In the genomic region with DNA sequence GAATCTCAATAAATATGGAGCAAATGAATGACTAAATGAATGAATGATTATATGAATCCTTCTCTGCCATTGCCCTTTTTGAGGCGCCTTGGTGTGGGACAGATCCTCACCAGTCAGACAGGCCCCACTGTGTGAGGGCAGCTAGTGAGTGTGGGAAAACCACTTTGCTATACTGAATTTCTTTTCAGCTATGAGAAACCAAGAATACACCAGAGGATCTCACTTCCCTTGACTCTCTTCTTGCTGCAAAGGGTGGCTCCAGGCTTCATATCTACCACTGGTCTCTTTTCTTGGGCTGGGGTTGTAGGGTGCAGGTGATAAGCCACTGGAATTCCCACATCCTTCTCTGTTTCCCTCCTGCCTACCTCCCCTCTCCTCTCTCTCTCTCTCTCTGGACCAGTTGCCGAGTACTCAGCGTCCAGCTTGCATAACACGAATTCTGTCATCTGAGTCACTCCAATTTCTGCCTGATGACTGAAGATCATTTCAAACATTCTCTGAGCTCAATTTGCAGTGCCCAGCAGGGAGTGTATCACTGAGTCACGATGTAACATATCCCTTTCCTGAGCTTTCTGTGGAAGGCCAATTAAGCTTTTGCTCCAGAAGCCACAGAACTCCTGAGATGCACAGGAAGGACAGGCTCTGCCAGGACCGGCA, we compare ENCODE assay signal across 12 cellular contexts.
DNase-seq lines count a peak whose midpoint lies in the region; ATAC-seq and TF ChIP-seq lines count a peak whose summit lies in the region.
"Had no signal": no experiment of that assay in that cellular context is flagged by ENCODE, and none has a peak within 500 bp of the region (broad histone marks: within the 10 kb centered on the region; RNA-seq: fewer than 3 reads in every experiment).

No MANE protein-coding gene starts in this region.

- in situ Hi-C loops in astrocyte of the cerebellum (cut with HindIII; ENCODE audit: low sequenced_read_pairs): no loop called here

- H3K27me3 ChIP-seq in HCT116 (ENCODE audit: insufficient read depth, low read length): 0 out of 2 replicates have a peak, but pooled peaks cover under 1% of the 10 kb centered on the region
- no peaks in the 10 kb centered on the region for H3K27me3 ChIP-seq in left ventricle myocardium inferior (ENCODE audit: low read depth)
- no peaks in the 10 kb centered on the region for H3K27me3 ChIP-seq in GM23338 (ENCODE audit: insufficient read depth)
- H3K27me3 ChIP-seq: gastroesophageal sphincter, upper lobe of left lung had no signal

- H3K4me1 Mint-ChIP-seq in GM23338 (no peaks in the 10 kb centered on the region), CD14-positive monocyte (no peaks in the 10 kb centered on the region)

- TF ChIP-seq RAD21 in HCT116 (IDR thresholded peaks at IDR 0.05; ENCODE audit: low read depth): no peak

- CTCF ChIA-PET in HCT116 (lab: Charles Lee): no interaction called here

- intact Hi-C loops in HCT116 (cut with micrococcal nuclease): no loop called here
- intact Hi-C loops in left ventricle myocardium inferior (cut with micrococcal nuclease): no loop called here
- intact Hi-C loops in CD14-positive monocyte (cut with micrococcal nuclease): no loop called here

- no peaks in the 10 kb centered on the region for H3K79me2 ChIP-seq in HCT116 (ENCODE audit: insufficient read depth, low read length)
- no peaks in the 10 kb centered on the region for H3K79me2 ChIP-seq in GM23338 (replicated peaks; ENCODE audit: insufficient read depth)
- H3K79me2 ChIP-seq: parathyroid adenoma had no signal

- no peaks in the 10 kb centered on the region for H3F3A ChIP-seq in GM23338 (replicated peaks; ENCODE audit: low read depth)

- no TSS peak for BruUV-seq in HCT116 (replicated peaks; lab: Mats Ljungman, UMichigan)

- H2AFZ ChIP-seq in HCT116 (ENCODE audit: low read depth, low read length, poor library complexity, severe bottlenecking): no peak overlapping the region
- no peak overlapping the region for H2AFZ ChIP-seq in GM23338
- H2AFZ ChIP-seq: parathyroid adenoma had no signal

- POLR2A ChIA-PET in HCT116 (lab: Charles Lee): no interaction called here

- H3K4me2 ChIP-seq in HCT116 (ENCODE audit: low read length) (0 out of 2 replicates have a peak overlapping the region, but pooled peaks have one; percentile 14), GM23338 (no peak overlapping the region)

- H3K27ac ChIP-seq in HCT116 (ENCODE audit: low read depth, low read length) (no peak overlapping the region), left ventricle myocardium inferior (replicated peaks) (peak overlapping the region; percentile 32), GM23338 (ENCODE audit: low read depth) (no peak overlapping the region)
- H3K27ac ChIP-seq: gastroesophageal sphincter, parathyroid adenoma, upper lobe of left lung had no signal

- DNase-seq in A172 (ENCODE audit: low spot score): peak; percentile 64
- peak; percentile 2 for DNase-seq in HCT116 (ENCODE audit: low read depth, low spot score)
- DNase-seq in astrocyte of the cerebellum (ENCODE audit: low read depth): peak; percentile 77
- no peak for DNase-seq in left ventricle myocardium inferior
- no peak for DNase-seq in left lobe of liver (ENCODE audit: low spot score)
- DNase-seq in NCI-H1436 treated with DMSO at 0.1 percent for 48 hours (lab: John Stamatoyannopoulos, UW): no peak
- no peak for DNase-seq in GM23338 (ENCODE audit: low spot score)
- no peak for DNase-seq in CD14-positive monocyte (ENCODE audit: low spot score)
- DNase-seq: aorta, upper lobe of left lung had no signal

- H3K9ac ChIP-seq in HCT116 (ENCODE audit: low read length): no peak overlapping the region
- H3K9ac ChIP-seq: parathyroid adenoma had no signal

- no peak for ATAC-seq in HCT116
- ATAC-seq in left lobe of liver: no peak
- ATAC-seq in GM23338: no peak
- ATAC-seq: gastroesophageal sphincter had no signal

- TF ChIP-seq CTCF in HCT116 (IDR thresholded peaks at IDR 0.05 in 2 of 3, conservative IDR thresholded peaks at IDR 0.05 in 1 of 3; ENCODE audit: borderline replicate concordance in 1 of 3, insufficient read depth in 1 of 3, low read depth in 2 of 3, low read length in 2 of 3) (no peak), astrocyte of the cerebellum (IDR thresholded peaks at IDR 0.05; ENCODE audit: low read depth, low read length, missing control alignments) (no peak), left ventricle myocardium inferior (IDR thresholded peaks at IDR 0.05; ENCODE audit: borderline replicate concordance) (no peak), GM23338 (conservative IDR thresholded peaks at IDR 0.05; ENCODE audit: low read depth in 2 of 2) (no peak), CD14-positive monocyte (IDR thresholded peaks at IDR 0.05) (no peak)

- H3K4me1 ChIP-seq in HCT116 (ENCODE audit: control insufficient read depth in 1 of 2, insufficient read depth in 2 of 2, low read length in 2 of 2) (peaks cover 0 to 7% of the 10 kb centered on the region in 2 experiments; a peak in 1 of 4 replicates), left ventricle myocardium inferior (peaks cover 56% of the 10 kb centered on the region), GM23338 (ENCODE audit: insufficient read depth) (0 out of 2 replicates have a peak, but pooled peaks cover under 1% of the 10 kb centered on the region)
- H3K4me1 ChIP-seq: parathyroid adenoma, upper lobe of left lung had no signal

- no peak overlapping the region for H3K27ac Mint-ChIP-seq in GM23338
- peak overlapping the region in 2 of 7 donors; percentile 8 to 60 for H3K27ac Mint-ChIP-seq in CD14-positive monocyte

- H3K9me3 Mint-ChIP-seq in GM23338 (no peaks in the 10 kb centered on the region; the same call in 2 of the 3 replicates), CD14-positive monocyte (peaks cover 0 to 1% (median 0%) of the 10 kb centered on the region in 7 donors)

- H3K9me3 ChIP-seq in HCT116 (ENCODE audit: control insufficient read depth in 1 of 2, insufficient read depth in 1 of 2, low read depth in 1 of 2, low read length in 2 of 2) (no peaks in the 10 kb centered on the region), left ventricle myocardium inferior (replicated peaks) (no peaks in the 10 kb centered on the region)
- H3K9me3 ChIP-seq: gastroesophageal sphincter, upper lobe of left lung had no signal

- H3K27me3 Mint-ChIP-seq in GM23338 (ENCODE audit: insufficient read depth, low read depth, poor library complexity) (peaks cover 2% of the 10 kb centered on the region), CD14-positive monocyte (ENCODE audit: low read depth in 3 of 3) (peaks cover 2 to 14% (median 12%) of the 10 kb centered on the region in 3 donors)

- H3K9me2 ChIP-seq in HCT116 (ENCODE audit: insufficient read depth) (no peaks in the 10 kb centered on the region), GM23338 (ENCODE audit: insufficient read depth) (no peaks in the 10 kb centered on the region)

- H3K36me3 Mint-ChIP-seq in GM23338 (ENCODE audit: low read depth) (no peaks in the 10 kb centered on the region), CD14-positive monocyte (no peaks in the 10 kb centered on the region)

- H3K4me3 ChIP-seq in HCT116 (replicated peaks in 1 of 2; ENCODE audit: low read depth in 1 of 2, low read length in 2 of 2) (no peak overlapping the region), astrocyte of the cerebellum (ENCODE audit: low read depth, low read length) (no peak overlapping the region), left ventricle myocardium inferior (no peak overlapping the region), GM23338 (no peak overlapping the region)
- H3K4me3 ChIP-seq: gastroesophageal sphincter, upper lobe of left lung had no signal

- no peaks in the 10 kb centered on the region for H4K20me1 ChIP-seq in HCT116 (ENCODE audit: insufficient read depth)
- no peaks in the 10 kb centered on the region for H4K20me1 ChIP-seq in GM23338 (replicated peaks; ENCODE audit: insufficient read depth)

- H3K4me3 Mint-ChIP-seq in GM23338 (no peak overlapping the region), CD14-positive monocyte (no peak overlapping the region)

- H3K36me3 ChIP-seq in HCT116 (ENCODE audit: control insufficient read depth in 1 of 2, insufficient read depth in 2 of 2, low read length in 2 of 2): no peaks in the 10 kb centered on the region
- no peaks in the 10 kb centered on the region for H3K36me3 ChIP-seq in left ventricle myocardium inferior
- no peaks in the 10 kb centered on the region for H3K36me3 ChIP-seq in GM23338 (ENCODE audit: insufficient read depth)
- H3K36me3 ChIP-seq: gastroesophageal sphincter, upper lobe of left lung had no signal

- no peak for TF ChIP-seq POLR2A in HCT116 (IDR thresholded peaks at IDR 0.05; ENCODE audit: borderline replicate concordance, extremely low read depth, insufficient read depth, insufficient read length)

- RAD21 ChIA-PET in HCT116 (lab: Charles Lee; ENCODE audit: low non-redundant PET in 1 of 2, low total read pairs in 2 of 2, uncharacterized antibody in 2 of 2, unreplicated experiment in 2 of 2): no interaction called here

TF ChIP-seq in HCT116, 20 proteins besides CTCF, POLR2A, EP300 and RAD21:
- no peak for TF ChIP-seq FOSL1 (IDR thresholded peaks at IDR 0.05; ENCODE audit: low read depth)
- peak; percentile 12; the same call in 1 of the 2 replicates for TF ChIP-seq CEBPB (IDR thresholded peaks at IDR 0.05; ENCODE audit: low read depth)

TF ChIP-seq in GM23338, 12 proteins besides CTCF, POLR2A, EP300 and RAD21 (continues in another document):
- TF ChIP-seq JUNB (IDR thresholded peaks at IDR 0.05; ENCODE audit: unreplicated experiment) (no peak), POLR2AphosphoS5 (IDR thresholded peaks at IDR 0.05; ENCODE audit: low read depth) (no peak), REST (IDR thresholded peaks at IDR 0.05; ENCODE audit: unreplicated experiment) (no peak)

Comparison
In these comparisons a context has a peak if more than half of its experiments do, and no peak if none do; other contexts are left out.
1. DNase-seq: peak in A172 (single experiment), HCT116 (single experiment) and astrocyte of the cerebellum (single experiment); none in left ventricle myocardium inferior (single experiment), left lobe of liver (single experiment), NCI-H1436 treated with DMSO at 0.1 percent for 48 hours (single experiment), GM23338 (single experiment) and CD14-positive monocyte (single experiment).